ENCODE assay signal across 23 cellular contexts in genomic region chr11:16979708-16980622, GRCh38. TPM values are rescaled to one million over a fixed set of nuclear protein-coding genes. Genes with fewer than 3 reads are reported as not detected.
DNase-seq lines count a peak whose midpoint lies in the region; ATAC-seq, FAIRE-seq and TF ChIP-seq lines count a peak whose summit lies in the region.
"Had no signal": no experiment of that assay in that cellular context is flagged by ENCODE, and none has a peak within 500 bp of the region (broad histone marks: within the 10 kb centered on the region; RNA-seq: fewer than 3 reads in every experiment).

No MANE protein-coding gene starts in this region.

- no peaks in the 10 kb centered on the region for H3K36me3 ChIP-seq in bronchial epithelial cell (ENCODE audit: control insufficient read depth, insufficient read depth, low read length)
- no peaks in the 10 kb centered on the region for H3K36me3 ChIP-seq in mucosa of descending colon (ENCODE audit: low read depth)
- H3K36me3 ChIP-seq: esophagus muscularis mucosa, Peyer's patch, SJSA1, thoracic aorta had no signal

- H4K20me1 ChIP-seq in H9 (ENCODE audit: control insufficient read depth, insufficient read depth, insufficient read length), result peaks cover 2% of the 10 kb centered on the region

- H3K4me1 ChIP-seq in H9 (ENCODE audit: insufficient read depth, low read length) (no peaks in the 10 kb centered on the region; the same call in 1 of the 2 replicates), mucosa of descending colon (ENCODE audit: low read depth) (peaks cover 2% of the 10 kb centered on the region)

- no peak overlapping the region for H3K4ac ChIP-seq in H9 (ENCODE audit: low read depth, low read length)

- H2BK120ac ChIP-seq in H9 (ENCODE audit: low read depth, low read length, poor library complexity, severe bottlenecking), result no peak overlapping the region

- no peaks in the 10 kb centered on the region; a peak in 1 of 7 replicates for H3K36me3 Mint-ChIP-seq in H9 (ENCODE audit: insufficient read depth in 1 of 3, low read depth in 3 of 3)
- no peaks in the 10 kb centered on the region for H3K36me3 Mint-ChIP-seq in stimulated activated effector memory CD8-positive, alpha-beta T cell treated with anti-CD3 and anti-CD28 coated beads, Interleukin-12 subunit alpha, Interleukin-12 subunit beta, amount 100 ng/mL, for 72 hours

- no peaks in the 10 kb centered on the region for H3K23me2 ChIP-seq in H9 (ENCODE audit: insufficient read length, low read depth, low read length, poor library complexity, severe bottlenecking)

- H3K27me3 Mint-ChIP-seq in H9 (ENCODE audit: low read depth), result no peaks in the 10 kb centered on the region
- H3K27me3 Mint-ChIP-seq: activated naive CD8-positive, alpha-beta T cell treated with anti-CD3 and anti-CD28 coated beads, Interleukin-2, amount 50 U/mL, for 24 hours; central memory CD8-positive, alpha-beta T cell had no signal

- FAIRE-seq in bronchial epithelial cell (lab: Jason Lieb, UNC), result peak; percentile 7

- H3K27me3 ChIP-seq in H9 (ENCODE audit: insufficient read depth, low read length) (no peaks in the 10 kb centered on the region), bronchial epithelial cell (ENCODE audit: control insufficient read depth, insufficient read depth, low read length) (no peaks in the 10 kb centered on the region)
- H3K27me3 ChIP-seq: esophagus muscularis mucosa, Peyer's patch, SJSA1 had no signal

- no peaks in the 10 kb centered on the region for H3K79me2 ChIP-seq in H9 (ENCODE audit: insufficient read depth, low read length)

- DNase-seq in H9, result no peak
- DNase-seq in bronchial epithelial cell (ENCODE audit: low read depth), result no peak
- no peak for DNase-seq in mucosa of descending colon
- no peak for DNase-seq in stimulated activated effector memory CD8-positive, alpha-beta T cell treated with anti-CD3 and anti-CD28 coated beads, Interleukin-12 subunit alpha, Interleukin-12 subunit beta, amount 100 ng/mL, for 72 hours (ENCODE audit: low spot score in 2 of 2)
- no peak for DNase-seq in stimulated activated CD4-positive, alpha-beta T cell treated with anti-CD3 and anti-CD28 coated beads, Interleukin-4, amount 100 ng/mL, for 24 hours
- DNase-seq: activated CD8-positive, alpha-beta memory T cell treated with anti-CD3 and anti-CD28 coated beads, Interleukin-2, amount 50 U/mL, for 48 hours; activated effector memory CD4-positive, alpha-beta T cell treated with anti-CD3 and anti-CD28 coated beads, Interleukin-2, amount 50 U/mL, for 16 hours; activated naive CD8-positive, alpha-beta T cell treated with anti-CD3 and anti-CD28 coated beads, Interleukin-2, amount 50 U/mL, for 24 hours; DMS 273 treated with DMSO at 0.1 percent for 48 hours; GDM1; GM23248; left cardiac atrium; NCI-H1930; NCI-H345; Peyer's patch had no signal

- no peaks in the 10 kb centered on the region for H3K9me3 Mint-ChIP-seq in H9
- H3K9me3 Mint-ChIP-seq in stimulated activated effector memory CD8-positive, alpha-beta T cell treated with anti-CD3 and anti-CD28 coated beads, Interleukin-12 subunit alpha, Interleukin-12 subunit beta, amount 100 ng/mL, for 72 hours, result no peaks in the 10 kb centered on the region
- H3K9me3 Mint-ChIP-seq: activated naive CD8-positive, alpha-beta T cell treated with anti-CD3 and anti-CD28 coated beads, Interleukin-2, amount 50 U/mL, for 24 hours; central memory CD8-positive, alpha-beta T cell; T-helper 1 cell treated with Interleukin-12 subunit alpha and Interleukin-12 subunit beta and Interleukin-4 antibody, amounts not matched to agents 30 μg/mL and 1 μg/mL, for 36 hours had no signal

- no peak overlapping the region for H2BK12ac ChIP-seq in H9 (ENCODE audit: insufficient read length, low read depth, low read length)

- no peak overlapping the region for H3K18ac ChIP-seq in H9 (ENCODE audit: insufficient read length, low read depth, low read length)

- no peak overlapping the region for H3K4me3 Mint-ChIP-seq in H9
- no peak overlapping the region for H3K4me3 Mint-ChIP-seq in stimulated activated effector memory CD8-positive, alpha-beta T cell treated with anti-CD3 and anti-CD28 coated beads, Interleukin-12 subunit alpha, Interleukin-12 subunit beta, amount 100 ng/mL, for 72 hours
- H3K4me3 Mint-ChIP-seq: activated naive CD8-positive, alpha-beta T cell treated with anti-CD3 and anti-CD28 coated beads, Interleukin-2, amount 50 U/mL, for 24 hours; central memory CD8-positive, alpha-beta T cell; T-helper 1 cell treated with Interleukin-12 subunit alpha and Interleukin-12 subunit beta and Interleukin-4 antibody, amounts not matched to agents 30 μg/mL and 1 μg/mL, for 36 hours had no signal

- peak overlapping the region; percentile 8 to 67 (median 10); a peak in 2 of 7 replicates for H3K27ac Mint-ChIP-seq in H9
- peak overlapping the region; percentile 36 for H3K27ac Mint-ChIP-seq in stimulated activated effector memory CD8-positive, alpha-beta T cell treated with anti-CD3 and anti-CD28 coated beads, Interleukin-12 subunit alpha, Interleukin-12 subunit beta, amount 100 ng/mL, for 72 hours
- H3K27ac Mint-ChIP-seq: activated naive CD8-positive, alpha-beta T cell treated with anti-CD3 and anti-CD28 coated beads, Interleukin-2, amount 50 U/mL, for 24 hours; T-helper 1 cell treated with Interleukin-12 subunit alpha and Interleukin-12 subunit beta and Interleukin-4 antibody, amounts not matched to agents 30 μg/mL and 1 μg/mL, for 36 hours had no signal

- H3K79me1 ChIP-seq in H9 (ENCODE audit: insufficient read depth, low read depth, low read length, poor library complexity, severe bottlenecking), result no peaks in the 10 kb centered on the region

- H4K5ac ChIP-seq in H9 (ENCODE audit: insufficient read length, low read depth, low read length), result no peak overlapping the region

- peak overlapping the region; percentile 2 for H4K91ac ChIP-seq in H9 (ENCODE audit: insufficient read length, low read depth, low read length)

- no peak overlapping the region for H3K23ac ChIP-seq in H9 (ENCODE audit: insufficient read length, low read depth, low read length)

- no peak overlapping the region for H3K9ac ChIP-seq in H9 (ENCODE audit: extremely low read depth, insufficient read length, low read length)
- H3K9ac ChIP-seq: GM23248 had no signal

- H3K4me2 ChIP-seq in H9 (ENCODE audit: insufficient read depth, insufficient read length, low read length), result no peak overlapping the region

- no peak overlapping the region for H2BK15ac ChIP-seq in H9 (ENCODE audit: low read depth, low read length)

- H3K9me3 ChIP-seq in H9 (ENCODE audit: control insufficient read depth, low read depth, low read length), result no peaks in the 10 kb centered on the region
- no peaks in the 10 kb centered on the region for H3K9me3 ChIP-seq in mucosa of descending colon
- H3K9me3 ChIP-seq: esophagus muscularis mucosa, Peyer's patch, SJSA1, thoracic aorta had no signal

- intact Hi-C loops in mucosa of descending colon (cut with DNase I, micrococcal nuclease), result no loop called here

- H3K27ac ChIP-seq in H9 (ENCODE audit: insufficient read length, low read depth, low read length), result no peak overlapping the region
- H3K27ac ChIP-seq: GM23248, Peyer's patch, SJSA1, thoracic aorta had no signal

- TF ChIP-seq CTCF in H9 (conservative IDR thresholded peaks at IDR 0.05) (no peak), bronchial epithelial cell (IDR thresholded peaks at IDR 0.05; ENCODE audit: insufficient read depth, low read length, severe bottlenecking) (no peak), mucosa of descending colon (IDR thresholded peaks at IDR 0.05) (no peak)

- peaks cover 53 to 68% of the 10 kb centered on the region in 2 experiments for H3K4me1 Mint-ChIP-seq in H9
- no peaks in the 10 kb centered on the region for H3K4me1 Mint-ChIP-seq in stimulated activated effector memory CD8-positive, alpha-beta T cell treated with anti-CD3 and anti-CD28 coated beads, Interleukin-12 subunit alpha, Interleukin-12 subunit beta, amount 100 ng/mL, for 72 hours
- H3K4me1 Mint-ChIP-seq: central memory CD8-positive, alpha-beta T cell had no signal

- H2BK5ac ChIP-seq in H9 (ENCODE audit: insufficient read length, low read length), result no peak overlapping the region

- H2AK5ac ChIP-seq in H9 (ENCODE audit: insufficient read length, low read length), result no peak overlapping the region

- no CpG with 5 or more reads among the region's 8 CpGs for WGBS in H9 (ENCODE audit: extremely low coverage, insufficient read length, low lambda C conversion rate)

- H2BK20ac ChIP-seq in H9 (ENCODE audit: low read depth, low read length, poor library complexity, severe bottlenecking), result no peak overlapping the region

- ATAC-seq in mucosa of descending colon (peak; percentile 25), GM21825 (IDR thresholded peaks at IDR 0.05; ENCODE audit: unreplicated experiment) (no peak), HG02759 (IDR thresholded peaks at IDR 0.05; ENCODE audit: unreplicated experiment) (no peak), HG03439 (IDR thresholded peaks at IDR 0.05; ENCODE audit: unreplicated experiment) (no peak)
- ATAC-seq in stimulated activated effector memory CD8-positive, alpha-beta T cell treated with anti-CD3 and anti-CD28 coated beads, Interleukin-12 subunit alpha, Interleukin-12 subunit beta, amount 100 ng/mL, for 72 hours, result no peak
- ATAC-seq: activated naive CD8-positive, alpha-beta T cell treated with anti-CD3 and anti-CD28 coated beads, Interleukin-2, amount 50 U/mL, for 24 hours; left cardiac atrium had no signal

- H4K8ac ChIP-seq in H9 (replicated peaks; ENCODE audit: insufficient read length, low read depth, low read length), result no peak overlapping the region

- no peak overlapping the region for H3K14ac ChIP-seq in H9 (ENCODE audit: insufficient read depth, low read length)

- H3K4me3 ChIP-seq in bronchial epithelial cell (ENCODE audit: low read depth, low read length) (no peak overlapping the region), mucosa of descending colon (no peak overlapping the region)
- H3K4me3 ChIP-seq: esophagus muscularis mucosa, GM23248, Peyer's patch, SJSA1, thoracic aorta had no signal

- no peak overlapping the region for H3T11ph ChIP-seq in H9 (ENCODE audit: low read length)

- H2AFZ ChIP-seq in H9 (ENCODE audit: low read length), result no peak overlapping the region
- H2AFZ ChIP-seq: GM23248 had no signal

- no peak overlapping the region for H3K56ac ChIP-seq in H9 (ENCODE audit: insufficient read length, low read depth, low read length)

RNA-seq across cellular contexts. Expression of gene PLEKHA7, which starts 34.2 kb away (rescaled TPM):
- total RNA-seq in H9 (2021), result 17.5 and 21.0 TPM in 2 replicates
- 2.4 and 6.4 TPM in 2 replicates for total RNA-seq in bronchial epithelial cell
- total RNA-seq in mucosa of descending colon, result 100 to 1,000 TPM in 1 of 3 donors, 10 to 100 TPM in 2; 67.0 to 120 (median 99.6) TPM
- total RNA-seq: SJSA1 had no signal
